8 cellular contexts compared by ENCODE assay signal in the genomic region with DNA sequence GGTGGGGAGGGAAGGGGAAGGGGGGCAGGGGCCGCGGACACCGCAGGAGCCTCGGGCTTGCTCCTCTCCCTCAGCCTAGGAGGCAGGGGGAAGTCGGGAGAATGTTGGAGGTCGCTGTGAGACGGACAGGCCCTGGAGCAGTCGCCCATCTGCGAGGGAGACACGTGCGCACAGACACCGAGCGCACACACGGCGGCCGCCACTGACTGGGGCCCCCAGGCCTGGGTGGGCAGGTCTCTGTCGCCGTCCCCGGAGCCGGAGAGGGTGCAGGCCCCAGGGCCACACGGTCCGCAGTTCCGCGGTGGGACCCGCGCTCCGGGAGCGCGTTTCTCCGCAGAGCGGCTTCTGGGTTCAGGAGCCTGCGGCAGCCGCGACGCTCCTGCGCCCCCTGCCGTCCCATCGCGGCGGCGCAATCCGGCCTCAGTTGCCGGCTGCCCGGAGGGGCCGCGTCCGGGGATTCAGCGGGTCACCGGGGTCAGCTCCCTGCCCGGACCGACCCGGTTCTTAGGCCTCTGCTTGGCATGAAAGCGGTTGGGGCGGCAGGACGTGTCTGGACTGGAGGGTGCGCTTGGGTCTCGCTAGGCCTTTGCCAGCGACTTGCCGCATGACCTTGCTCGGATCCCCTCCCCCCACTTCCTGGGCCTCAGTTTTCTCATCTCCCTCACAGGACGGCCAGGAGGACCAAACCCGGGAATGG. TPM values are rescaled to one million over a fixed set of nuclear protein-coding genes. Genes with fewer than 3 reads are reported as not detected.
A peak's percentile ranks its signal among the peaks of the same experiment; 100 is the strongest.
DNase-seq lines count a peak whose midpoint lies in the region; ATAC-seq and TF ChIP-seq lines count a peak whose summit lies in the region.

No MANE protein-coding gene starts in this region.

- peak; percentile 48 to 69 (median 60) for DNase-seq in CD8-positive, alpha-beta memory T cell
- DNase-seq in RWPE2 (ENCODE audit: low spot score) (no peak), foreskin keratinocyte (peak; percentile 2 to 78), nucleus accumbens (lab: John Stamatoyannopoulos, UW) (peak in 38 of 56 donors; percentile 17 to 70 (median 48))
- DNase-seq in activated effector memory CD4-positive, alpha-beta T cell treated with anti-CD3 and anti-CD28 coated beads, Interleukin-2, amount 50 U/mL, for 16 hours, result peak; percentile 86

- CTCF ChIA-PET in CD8-positive, alpha-beta memory T cell (lab: Charles Lee), result interaction anchor here (0.6 to 4.1 kb wide), 9 partner anchors 11 to 172 kb away, joined by 3 to 28 read pairs (median 4); no protein-coding TSS in a partner anchor

- peaks cover 0 to 2% (median 0%) of the 10 kb centered on the region in 5 donors for H3K9me3 Mint-ChIP-seq in CD8-positive, alpha-beta memory T cell

- peak overlapping the region; percentile 55 for H3K4me3 ChIP-seq in CD8-positive, alpha-beta memory T cell (ENCODE audit: low read length)
- peak overlapping the region; percentile 33 for H3K4me3 ChIP-seq in RWPE2 (ENCODE audit: severe bottlenecking)
- peak overlapping the region; percentile 34 for H3K4me3 ChIP-seq in thymus (ENCODE audit: low read length)

- no peaks in the 10 kb centered on the region for H3K4me1 Mint-ChIP-seq in CD8-positive, alpha-beta memory T cell

- H3K27ac Mint-ChIP-seq in CD8-positive, alpha-beta memory T cell, result no peak overlapping the region

- no peak overlapping the region for H3K27ac ChIP-seq in CD8-positive, alpha-beta memory T cell (ENCODE audit: low read depth, low read length)
- no peak overlapping the region for H3K27ac ChIP-seq in RWPE2 (ENCODE audit: poor library complexity, severe bottlenecking)
- H3K27ac ChIP-seq in foreskin keratinocyte, result no peak overlapping the region
- no peak overlapping the region for H3K27ac ChIP-seq in thymus (ENCODE audit: low read depth)

- no peaks in the 10 kb centered on the region for H3K36me3 Mint-ChIP-seq in CD8-positive, alpha-beta memory T cell

- 4% methylated on average over 62 of the region's 62 CpGs for WGBS in thymus

- H3K9me3 ChIP-seq in CD8-positive, alpha-beta memory T cell (ENCODE audit: low read length), result no peaks in the 10 kb centered on the region
- H3K9me3 ChIP-seq in RWPE2 (ENCODE audit: severe bottlenecking) (no peaks in the 10 kb centered on the region), thymus (ENCODE audit: control insufficient read depth) (no peaks in the 10 kb centered on the region)

- H3K4me3 Mint-ChIP-seq in CD8-positive, alpha-beta memory T cell, result peak overlapping the region in 6 of 7 donors; percentile 21 to 84 (median 69)

- ATAC-seq in HG03159 (IDR thresholded peaks at IDR 0.05; ENCODE audit: unreplicated experiment) (peak; percentile 47), RWPE2 (ENCODE audit: low read depth) (peak; percentile 51), foreskin keratinocyte (peak; percentile 55), GM19455 (IDR thresholded peaks at IDR 0.05; ENCODE audit: unreplicated experiment) (no peak)

- TF ChIP-seq CTCF in RWPE2 (IDR thresholded peaks at IDR 0.05; ENCODE audit: poor library complexity, severe bottlenecking) (peak; percentile 90), foreskin keratinocyte (conservative IDR thresholded peaks at IDR 0.05) (peak; percentile 91)

- H3K27me3 ChIP-seq in CD8-positive, alpha-beta memory T cell (ENCODE audit: insufficient read depth, low read length, poor library complexity, severe bottlenecking), result peaks cover 23% of the 10 kb centered on the region
- H3K27me3 ChIP-seq in RWPE2 (ENCODE audit: insufficient read depth, poor library complexity, severe bottlenecking) (peaks cover 13% of the 10 kb centered on the region), foreskin keratinocyte (peaks cover 34% of the 10 kb centered on the region), thymus (ENCODE audit: control insufficient read depth, insufficient read depth) (peaks cover 35% of the 10 kb centered on the region)

- peaks cover 5% of the 10 kb centered on the region for H3K4me1 ChIP-seq in CD8-positive, alpha-beta memory T cell (ENCODE audit: insufficient read depth, low read length)
- H3K4me1 ChIP-seq in RWPE2 (ENCODE audit: insufficient read depth, poor library complexity, severe bottlenecking), result peaks cover 6% of the 10 kb centered on the region
- H3K4me1 ChIP-seq in foreskin keratinocyte, result no peaks in the 10 kb centered on the region
- H3K4me1 ChIP-seq in thymus (ENCODE audit: control insufficient read depth, insufficient read depth, low read length), result no peaks in the 10 kb centered on the region

- H3K27me3 Mint-ChIP-seq in CD8-positive, alpha-beta memory T cell, result peaks cover 0 to 4% of the 10 kb centered on the region in 2 donors

- POLR2A ChIA-PET in CD8-positive, alpha-beta memory T cell (lab: Charles Lee), result no interaction called here

- H3K36me3 ChIP-seq in CD8-positive, alpha-beta memory T cell (ENCODE audit: insufficient read depth, low read length), result no peaks in the 10 kb centered on the region
- no peaks in the 10 kb centered on the region for H3K36me3 ChIP-seq in RWPE2 (ENCODE audit: low read depth)
- H3K36me3 ChIP-seq in thymus (ENCODE audit: control insufficient read depth, insufficient read depth), result no peaks in the 10 kb centered on the region

RNA-seq across cellular contexts. Expression of gene PDE2A, which starts 31.3 kb away (rescaled TPM):
- total RNA-seq in CD8-positive, alpha-beta memory T cell, result under 1 TPM; 0.55 to 0.66 TPM
- 0.08 TPM for polyA plus RNA-seq in CD8-positive, alpha-beta memory T cell
- total RNA-seq in foreskin keratinocyte, result 1.4 and 1.8 TPM in 2 replicates
- polyA plus RNA-seq in foreskin keratinocyte (1.2 and 1.4 TPM in 2 replicates), thymus (16.9 TPM)
